ENCODE assay signal across 8 cellular contexts in genomic region chr3:31531992-31532586, GRCh38. TPM values are rescaled to one million over a fixed set of nuclear protein-coding genes. Genes with fewer than 3 reads are reported as not detected.
DNase-seq lines count a peak whose midpoint lies in the region; ATAC-seq and TF ChIP-seq lines count a peak whose summit lies in the region.

No MANE protein-coding gene starts in this region.

- H3K27ac ChIP-seq in C4-2B = peak overlapping the region; percentile 93

- ATAC-seq in GM19395 (IDR thresholded peaks at IDR 0.05; ENCODE audit: unreplicated experiment) (peak; percentile 79), HG03558 (IDR thresholded peaks at IDR 0.05; ENCODE audit: extremely low read depth, unreplicated experiment) (peak; percentile 69), left lobe of liver (peak; percentile 87)

- DNase-seq in NCI-H748 (lab: John Stamatoyannopoulos, UW; ENCODE audit: unreplicated experiment) (peak; percentile 97), dedifferentiated amniotic fluid mesenchymal stem cell (ENCODE audit: extremely low spot score) (peak; percentile 98), left lobe of liver (ENCODE audit: low spot score) (peak; percentile 99)
- peak; percentile 97 to 98 for DNase-seq in activated CD4-positive, alpha-beta T cell treated with anti-CD3 and anti-CD28 coated beads, Interleukin-2, amount 50 U/mL, for 24 hours (ENCODE audit: low read depth in 1 of 2, low spot score in 1 of 2)
- DNase-seq in stimulated activated CD4-positive, alpha-beta T cell treated with anti-CD3 and anti-CD28 coated beads, Interleukin-2, amount 100 ng/mL, for 24 hours = peak; percentile 98 to 99

- TF ChIP-seq CTCF in C4-2B (conservative IDR thresholded peaks at IDR 0.05) = peak; percentile 11; the same call in 1 of the 2 replicates

RNA-seq across cellular contexts. Expression of gene STT3B, which starts 0.6 kb away (rescaled TPM):
- total RNA-seq in left lobe of liver = 68.7 TPM

Comparison
In these comparisons a context has a peak if more than half of its experiments do, and no peak if none do; other contexts are left out.
1. Peak in every context shown above with its lines: DNase-seq, ATAC-seq and H3K27ac ChIP-seq.